In the genomic region with DNA sequence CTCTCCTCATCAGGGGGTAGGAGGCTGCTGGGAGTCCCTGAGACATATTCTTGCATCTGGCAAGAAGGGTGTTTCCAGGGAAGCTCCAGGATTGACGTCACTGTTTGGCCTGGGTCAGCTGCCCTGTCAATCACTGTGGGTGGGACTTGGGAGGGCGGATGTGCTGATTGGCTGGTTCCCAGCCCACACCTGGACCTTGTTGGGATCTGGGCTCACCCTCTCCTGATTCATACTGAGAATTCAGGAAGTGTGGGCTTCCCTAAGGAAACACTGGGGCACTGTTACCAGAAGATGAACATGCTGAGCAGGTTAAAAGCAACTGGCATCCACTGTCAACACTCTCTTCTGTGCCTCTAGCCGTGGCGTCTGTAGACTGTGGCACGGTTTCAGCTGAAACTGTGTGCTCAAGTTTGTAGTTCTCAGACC, we compare ENCODE assay signal across 10 cellular contexts. TPM values are rescaled to one million over a fixed set of nuclear protein-coding genes. Genes with fewer than 3 reads are reported as not detected.
DNase-seq lines count a peak whose midpoint lies in the region; ATAC-seq, FAIRE-seq and TF ChIP-seq lines count a peak whose summit lies in the region.
"Had no signal": no experiment of that assay in that cellular context is flagged by ENCODE, and none has a peak within 500 bp of the region (broad histone marks: within the 10 kb centered on the region; RNA-seq: fewer than 3 reads in every experiment).

No MANE protein-coding gene starts in this region.

- in situ Hi-C loops in KBM-7 (cut with MboI; ENCODE audit: low pct_unique_long_range_greater_than_20kb, low sequenced_read_pairs) (loop anchor here (10.0 kb wide), 1 partner anchor 50 kb away; no protein-coding TSS in a partner anchor), HepG2 (cut with HindIII; ENCODE audit: extremely low pct_ligation_motif_present, low pct_unique_long_range_greater_than_20kb) (no loop called here)

- no peak overlapping the region for H3K27ac ChIP-seq in HepG2 (ENCODE audit: extremely low read length, insufficient read depth, low read length)
- H3K27ac ChIP-seq in Peyer's patch: no peak overlapping the region
- H3K27ac ChIP-seq: BLaER1 treated with 17β-estradiol and CSF1 and Interleukin-3, amounts not matched to agents 10 nM and 100 nM had no signal

- WGBS in HepG2 (ENCODE audit: low lambda C conversion rate): 46% methylated on average over 5 of the region's 5 CpGs

- no peaks in the 10 kb centered on the region for H3K36me3 Mint-ChIP-seq in dendritic cell treated with granulocyte-macrophage colony-stimulating factor and Interleukin-4, amounts not matched to agents 40 ng/mL and 50 ng/mL, for 4 days (ENCODE audit: low read depth)
- H3K36me3 Mint-ChIP-seq: activated naive CD8-positive, alpha-beta T cell treated with anti-CD3 and anti-CD28 coated beads, Interleukin-2, amount 10 ng/mL, durations not matched to agents 7 days and 5 days had no signal

- H4K20me1 ChIP-seq in HepG2 (ENCODE audit: insufficient read depth, low read length): no peaks in the 10 kb centered on the region
- H4K20me1 ChIP-seq: BLaER1 treated with 17β-estradiol and CSF1 and Interleukin-3, amounts not matched to agents 10 nM and 100 nM had no signal

- TF ChIP-seq EP300 in HepG2 (IDR thresholded peaks at IDR 0.05; ENCODE audit: low read depth in 2 of 2, low read length in 2 of 2) (no peak), HepG2 (CRISPR knock-in tag; IDR thresholded peaks at IDR 0.05; ENCODE audit: borderline replicate concordance) (no peak)

- TF ChIP-seq CTCF in HepG2 (CRISPR knock-in tag; IDR thresholded peaks at IDR 0.05) (no peak), Peyer's patch (IDR thresholded peaks at IDR 0.05) (no peak)

- intact Hi-C loops in dendritic cell treated with granulocyte-macrophage colony-stimulating factor and Interleukin-4, amounts not matched to agents 40 ng/mL and 50 ng/mL, for 4 days (cut with micrococcal nuclease): no loop called here
- intact Hi-C loops in HepG2 (cut with micrococcal nuclease; ENCODE audit: unreplicated experiment): no loop called here

- no peaks in the 10 kb centered on the region for H3K9me3 Mint-ChIP-seq in dendritic cell treated with granulocyte-macrophage colony-stimulating factor and Interleukin-4, amounts not matched to agents 40 ng/mL and 50 ng/mL, for 4 days
- H3K9me3 Mint-ChIP-seq: activated naive CD8-positive, alpha-beta T cell treated with anti-CD3 and anti-CD28 coated beads, Interleukin-2, amount 10 ng/mL, durations not matched to agents 7 days and 5 days had no signal

- H3K79me2 ChIP-seq in HepG2 (ENCODE audit: insufficient read depth, low read length): no peaks in the 10 kb centered on the region

- no peak overlapping the region for H3K4me2 ChIP-seq in HepG2 (ENCODE audit: low read depth, low read length)
- H3K4me2 ChIP-seq: BLaER1 treated with 17β-estradiol and CSF1 and Interleukin-3, amounts not matched to agents 10 nM and 100 nM had no signal

- H3K4me1 ChIP-seq in HepG2 (ENCODE audit: insufficient read depth, low read length) (no peaks in the 10 kb centered on the region), Peyer's patch (no peaks in the 10 kb centered on the region)

- CTCF ChIA-PET in HepG2 (lab: Yijun Ruan, JAX; ENCODE audit: low intra/inter-chr PET ratio, low total read pairs): no interaction called here

- POLR2A ChIA-PET in HepG2 (lab: Yijun Ruan, JAX): no interaction called here

- H3K27ac Mint-ChIP-seq in dendritic cell treated with granulocyte-macrophage colony-stimulating factor and Interleukin-4, amounts not matched to agents 40 ng/mL and 50 ng/mL, for 4 days: peak overlapping the region; percentile 70
- H3K27ac Mint-ChIP-seq: activated naive CD8-positive, alpha-beta T cell treated with anti-CD3 and anti-CD28 coated beads, Interleukin-2, amount 10 ng/mL, durations not matched to agents 7 days and 5 days had no signal

- TF ChIP-seq RAD21 in HepG2 (CRISPR knock-in tag; IDR thresholded peaks at IDR 0.05): no peak

- no peaks in the 10 kb centered on the region for H3K27me3 ChIP-seq in HepG2 (ENCODE audit: control insufficient read depth in 1 of 2, insufficient read depth in 2 of 2, low read length in 2 of 2)
- no peaks in the 10 kb centered on the region for H3K27me3 ChIP-seq in Peyer's patch
- H3K27me3 ChIP-seq: BLaER1 treated with 17β-estradiol and CSF1 and Interleukin-3, amounts not matched to agents 10 nM and 100 nM had no signal

- no peak overlapping the region for H2AFZ ChIP-seq in HepG2 (ENCODE audit: low read length)

- no peak overlapping the region for H3K9ac ChIP-seq in HepG2 (ENCODE audit: insufficient read depth, low read depth, low read length)
- H3K9ac ChIP-seq: BLaER1 treated with 17β-estradiol and CSF1 and Interleukin-3, amounts not matched to agents 10 nM and 100 nM had no signal

- no peak overlapping the region for H3K4me3 Mint-ChIP-seq in dendritic cell treated with granulocyte-macrophage colony-stimulating factor and Interleukin-4, amounts not matched to agents 40 ng/mL and 50 ng/mL, for 4 days
- H3K4me3 Mint-ChIP-seq: activated naive CD8-positive, alpha-beta T cell treated with anti-CD3 and anti-CD28 coated beads, Interleukin-2, amount 10 ng/mL, durations not matched to agents 7 days and 5 days had no signal

- no peak for ATAC-seq in HepG2

- H3K27me3 Mint-ChIP-seq in dendritic cell treated with granulocyte-macrophage colony-stimulating factor and Interleukin-4, amounts not matched to agents 40 ng/mL and 50 ng/mL, for 4 days: no peaks in the 10 kb centered on the region
- H3K27me3 Mint-ChIP-seq: activated naive CD8-positive, alpha-beta T cell treated with anti-CD3 and anti-CD28 coated beads, Interleukin-2, amount 10 ng/mL, durations not matched to agents 7 days and 5 days had no signal

- no peaks in the 10 kb centered on the region for H3K36me3 ChIP-seq in HepG2 (replicated peaks in 1 of 2; ENCODE audit: control insufficient read depth in 1 of 2, insufficient read depth in 2 of 2, low read length in 2 of 2)
- H3K36me3 ChIP-seq in Peyer's patch: no peaks in the 10 kb centered on the region
- H3K36me3 ChIP-seq: BLaER1 treated with 17β-estradiol and CSF1 and Interleukin-3, amounts not matched to agents 10 nM and 100 nM had no signal

- H3K9me3 ChIP-seq in HepG2 (ENCODE audit: low read length): no peaks in the 10 kb centered on the region
- H3K9me3 ChIP-seq in Peyer's patch: no peaks in the 10 kb centered on the region
- H3K9me3 ChIP-seq: BLaER1 treated with 17β-estradiol and CSF1 and Interleukin-3, amounts not matched to agents 10 nM and 100 nM had no signal

- peak; percentile 39 for DNase-seq in CD1c-positive myeloid dendritic cell (ENCODE audit: extremely low spot score)
- peak; percentile 57 for DNase-seq in KBM-7
- no peak for DNase-seq in HepG2 (ENCODE audit: low spot score)
- no peak for DNase-seq in globus pallidus (ENCODE audit: low spot score)
- DNase-seq in Peyer's patch: no peak
- no peak for DNase-seq in putamen (ENCODE audit: low spot score)
- no peak for DNase-seq in DMS79 (lab: John Stamatoyannopoulos, UW)
- DNase-seq: activated naive CD8-positive, alpha-beta T cell treated with anti-CD3 and anti-CD28 coated beads, Interleukin-2, amount 10 ng/mL, durations not matched to agents 7 days and 5 days had no signal

- no peak for TF ChIP-seq POLR2A in HepG2 (IDR thresholded peaks at IDR 0.05; ENCODE audit: insufficient read depth in 1 of 2, low read depth in 2 of 2, low read length in 2 of 2)
- no peak for TF ChIP-seq POLR2A in Peyer's patch (IDR thresholded peaks at IDR 0.05)

- no peak for FAIRE-seq in HepG2 (lab: Jason Lieb, UNC)

- BruUV-seq in HepG2 (replicated peaks; lab: Mats Ljungman, UMichigan): no TSS peak

- H3K4me1 Mint-ChIP-seq in dendritic cell treated with granulocyte-macrophage colony-stimulating factor and Interleukin-4, amounts not matched to agents 40 ng/mL and 50 ng/mL, for 4 days (ENCODE audit: low read depth): peaks cover 37% of the 10 kb centered on the region

- no peak overlapping the region for H3K4me3 ChIP-seq in HepG2 (replicated peaks in 1 of 3; ENCODE audit: insufficient read depth in 1 of 3, low read depth in 2 of 3, low read length in 3 of 3)
- no peak overlapping the region for H3K4me3 ChIP-seq in Peyer's patch
- H3K4me3 ChIP-seq: BLaER1 treated with 17β-estradiol and CSF1 and Interleukin-3, amounts not matched to agents 10 nM and 100 nM had no signal

RNA-seq across cellular contexts. Expression of a gene that starts 36.5 kb away (rescaled TPM):
- total RNA-seq in HepG2 (2016; rRNA removed; fragmentation: Illumina TruSeq; extraction: Trizol) (0.40 and 0.45 TPM in 2 replicates), Peyer's patch (1 to 10 TPM in 3 of 4 donors, under 1 TPM in 1; 0.88 to 9.8 (median 2.1) TPM)
- 0.10 and 0.18 TPM in 2 replicates for total RNA-seq in HepG2 (2016; cell fraction: cytosol; rRNA removed; fragmentation: Illumina TruSeq; extraction: Trizol; ENCODE audit: low read depth)
- 0.11 TPM in 1 of 2 replicates, not detected in the other for total RNA-seq in HepG2 (2016; cell fraction: insoluble cytoplasmic fraction; rRNA removed; fragmentation: Illumina TruSeq; extraction: Trizol)
- total RNA-seq in HepG2 (2016; cell fraction: membrane; rRNA removed; fragmentation: Illumina TruSeq; extraction: Trizol): 0.10 and 0.34 TPM in 2 replicates
- 0.59 and 0.88 TPM in 2 replicates for total RNA-seq in HepG2 (2016; cell fraction: nucleus; rRNA removed; fragmentation: Illumina TruSeq; extraction: Trizol)
- polyA plus RNA-seq in HepG2 (2011; rRNA removed): 0.88 and 1.1 TPM in 2 replicates
- 0.11 and 0.19 TPM in 2 replicates for polyA plus RNA-seq in HepG2 (2011; cell fraction: cytosol; rRNA removed)
- 3.0 TPM in 2 replicates for polyA plus RNA-seq in HepG2 (2011; cell fraction: nucleus; rRNA removed)
- polyA plus RNA-seq in HepG2 (2012): 0.44 and 0.67 TPM in 2 replicates
- polyA plus RNA-seq in HepG2 (2016; cell fraction: cytosol; fragmentation: Illumina TruSeq; extraction: Trizol; ENCODE audit: low read depth): not detected in 2 replicates
- 0.22 TPM in 1 of 2 replicates, not detected in the other for polyA plus RNA-seq in HepG2 (2016; cell fraction: insoluble cytoplasmic fraction; fragmentation: Illumina TruSeq; extraction: Trizol; ENCODE audit: low read depth)
- not detected in 2 replicates for polyA plus RNA-seq in HepG2 (2016; cell fraction: membrane; fragmentation: Illumina TruSeq; extraction: Trizol; ENCODE audit: low read depth)
- polyA plus RNA-seq in HepG2 (2016; cell fraction: nucleus; fragmentation: Illumina TruSeq; extraction: Trizol; ENCODE audit: insufficient read depth, low read depth): 1.6 and 1.8 TPM in 2 replicates
- polyA minus RNA-seq in HepG2 (2011; rRNA and poly(A)+ RNA removed; ENCODE audit: low replicate concordance): 0.52 TPM in 1 of 2 replicates, not detected in the other
- 0.79 TPM in 1 of 2 replicates, not detected in the other for polyA minus RNA-seq in HepG2 (2011; cell fraction: cytosol; rRNA and poly(A)+ RNA removed)
- polyA minus RNA-seq in HepG2 (2011; cell fraction: nucleus; rRNA and poly(A)+ RNA removed): 2.7 and 3.2 TPM in 2 replicates

RNA-seq across cellular contexts. Expression of a gene that starts 54.5 kb away (rescaled TPM):
- total RNA-seq in HepG2 (2016; rRNA removed; fragmentation: Illumina TruSeq; extraction: Trizol): 14.3 and 20.4 TPM in 2 replicates
- total RNA-seq in HepG2 (2016; cell fraction: cytosol; rRNA removed; fragmentation: Illumina TruSeq; extraction: Trizol; ENCODE audit: low read depth): 1.5 and 1.8 TPM in 2 replicates
- total RNA-seq in HepG2 (2016; cell fraction: insoluble cytoplasmic fraction; rRNA removed; fragmentation: Illumina TruSeq; extraction: Trizol): 11.9 and 18.8 TPM in 2 replicates
- total RNA-seq in HepG2 (2016; cell fraction: membrane; rRNA removed; fragmentation: Illumina TruSeq; extraction: Trizol): 7.2 and 7.3 TPM in 2 replicates
- 19.5 and 21.4 TPM in 2 replicates for total RNA-seq in HepG2 (2016; cell fraction: nucleus; rRNA removed; fragmentation: Illumina TruSeq; extraction: Trizol)
- polyA plus RNA-seq in HepG2 (2011; rRNA removed): 7.4 and 11.1 TPM in 2 replicates
- polyA plus RNA-seq in HepG2 (2011; cell fraction: cytosol; rRNA removed): 4.5 and 7.3 TPM in 2 replicates
- 4.6 and 9.1 TPM in 2 replicates for polyA plus RNA-seq in HepG2 (2011; cell fraction: nucleus; rRNA removed)
- polyA plus RNA-seq in HepG2 (2012): 5.7 and 9.1 TPM in 2 replicates
- 1.6 and 1.8 TPM in 2 replicates for polyA plus RNA-seq in HepG2 (2016; cell fraction: cytosol; fragmentation: Illumina TruSeq; extraction: Trizol; ENCODE audit: low read depth)
- polyA plus RNA-seq in HepG2 (2016; cell fraction: insoluble cytoplasmic fraction; fragmentation: Illumina TruSeq; extraction: Trizol; ENCODE audit: low read depth): 18.5 and 19.5 TPM in 2 replicates
- 4.0 and 4.2 TPM in 2 replicates for polyA plus RNA-seq in HepG2 (2016; cell fraction: membrane; fragmentation: Illumina TruSeq; extraction: Trizol; ENCODE audit: low read depth)
- 15.5 and 17.2 TPM in 2 replicates for polyA plus RNA-seq in HepG2 (2016; cell fraction: nucleus; fragmentation: Illumina TruSeq; extraction: Trizol; ENCODE audit: insufficient read depth, low read depth)
- polyA minus RNA-seq in HepG2 (2011; rRNA and poly(A)+ RNA removed; ENCODE audit: low replicate concordance): 4.9 and 7.4 TPM in 2 replicates
- polyA minus RNA-seq in HepG2 (2011; cell fraction: cytosol; rRNA and poly(A)+ RNA removed): 7.1 and 7.6 TPM in 2 replicates
- 25.2 and 33.8 TPM in 2 replicates for polyA minus RNA-seq in HepG2 (2011; cell fraction: nucleus; rRNA and poly(A)+ RNA removed)
- total RNA-seq in Peyer's patch: 10 to 100 TPM in 3 of 4 donors, 1 to 10 TPM in 1; 7.9 to 18.5 (median 17.4) TPM

RNA-seq across cellular contexts. Expression of a gene that starts 54.6 kb away (rescaled TPM):
- total RNA-seq in HepG2 (2016; rRNA removed; fragmentation: Illumina TruSeq; extraction: Trizol) (3.7 and 4.0 TPM in 2 replicates), Peyer's patch (10 to 100 TPM in 2 of 4 donors, 1 to 10 TPM in 2; 2.5 to 14.2 (median 9.0) TPM)
- total RNA-seq in HepG2 (2016; cell fraction: cytosol; rRNA removed; fragmentation: Illumina TruSeq; extraction: Trizol; ENCODE audit: low read depth): 0.40 and 0.53 TPM in 2 replicates
- 3.6 and 3.9 TPM in 2 replicates for total RNA-seq in HepG2 (2016; cell fraction: insoluble cytoplasmic fraction; rRNA removed; fragmentation: Illumina TruSeq; extraction: Trizol)
- total RNA-seq in HepG2 (2016; cell fraction: membrane; rRNA removed; fragmentation: Illumina TruSeq; extraction: Trizol): 3.1 TPM in 2 replicates
- total RNA-seq in HepG2 (2016; cell fraction: nucleus; rRNA removed; fragmentation: Illumina TruSeq; extraction: Trizol): 5.1 and 5.2 TPM in 2 replicates
- 1.0 and 1.2 TPM in 2 replicates for polyA plus RNA-seq in HepG2 (2011; rRNA removed)
- polyA plus RNA-seq in HepG2 (2011; cell fraction: cytosol; rRNA removed): 0.89 and 0.91 TPM in 2 replicates
- 2.7 and 3.1 TPM in 2 replicates for polyA plus RNA-seq in HepG2 (2011; cell fraction: nucleus; rRNA removed)
- 1.7 and 1.9 TPM in 2 replicates for polyA plus RNA-seq in HepG2 (2012)
- polyA plus RNA-seq in HepG2 (2016; cell fraction: cytosol; fragmentation: Illumina TruSeq; extraction: Trizol; ENCODE audit: low read depth): 0.22 and 0.29 TPM in 2 replicates
- 2.9 and 3.0 TPM in 2 replicates for polyA plus RNA-seq in HepG2 (2016; cell fraction: insoluble cytoplasmic fraction; fragmentation: Illumina TruSeq; extraction: Trizol; ENCODE audit: low read depth)
- polyA plus RNA-seq in HepG2 (2016; cell fraction: membrane; fragmentation: Illumina TruSeq; extraction: Trizol; ENCODE audit: low read depth): 1.1 and 1.4 TPM in 2 replicates
- 3.4 and 3.9 TPM in 2 replicates for polyA plus RNA-seq in HepG2 (2016; cell fraction: nucleus; fragmentation: Illumina TruSeq; extraction: Trizol; ENCODE audit: insufficient read depth, low read depth)
- polyA minus RNA-seq in HepG2 (2011; rRNA and poly(A)+ RNA removed; ENCODE audit: low replicate concordance): 1.9 and 4.1 TPM in 2 replicates
- 1.3 and 3.8 TPM in 2 replicates for polyA minus RNA-seq in HepG2 (2011; cell fraction: cytosol; rRNA and poly(A)+ RNA removed)
- 8.4 and 8.7 TPM in 2 replicates for polyA minus RNA-seq in HepG2 (2011; cell fraction: nucleus; rRNA and poly(A)+ RNA removed)

Comparison
In these comparisons a context has a peak if more than half of its experiments do, and no peak if none do; other contexts are left out.
1. DNase-seq: peak in CD1c-positive myeloid dendritic cell (single experiment) and KBM-7 (single experiment); none in HepG2 (single experiment), globus pallidus (single experiment), Peyer's patch (0 of 3), putamen (single experiment) and DMS79 (single experiment).